In the genomic region with DNA sequence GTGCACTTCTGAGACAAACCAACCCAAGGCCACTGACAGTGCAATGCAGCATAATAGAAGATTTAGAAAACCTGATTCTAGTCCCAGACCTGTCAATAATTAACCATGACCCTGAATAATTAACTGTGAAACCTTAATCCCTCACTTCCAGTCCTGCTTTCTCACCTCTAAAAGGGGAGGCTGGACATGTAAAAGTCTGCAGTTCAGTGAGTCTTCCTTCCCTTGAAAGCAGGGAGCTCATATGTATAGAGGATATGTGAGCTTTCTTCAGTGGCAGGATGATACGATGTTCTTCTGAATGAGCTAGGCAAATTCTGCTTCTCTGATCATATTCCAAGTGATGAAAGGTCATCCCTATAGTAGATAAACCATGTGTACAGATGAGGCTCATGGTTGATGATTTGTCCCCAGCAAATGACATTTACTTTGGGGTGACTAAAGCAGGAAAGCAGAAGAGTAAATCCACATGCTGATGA, we compare ENCODE assay signal across 1 cellular context.
TF ChIP-seq lines count a peak whose summit lies in the region.

No MANE protein-coding gene starts in this region.

TF ChIP-seq in HepG2, 621 proteins besides CTCF, POLR2A, EP300 and RAD21 (continued from another document and continues in another):
- TF ChIP-seq, protein P1, sequence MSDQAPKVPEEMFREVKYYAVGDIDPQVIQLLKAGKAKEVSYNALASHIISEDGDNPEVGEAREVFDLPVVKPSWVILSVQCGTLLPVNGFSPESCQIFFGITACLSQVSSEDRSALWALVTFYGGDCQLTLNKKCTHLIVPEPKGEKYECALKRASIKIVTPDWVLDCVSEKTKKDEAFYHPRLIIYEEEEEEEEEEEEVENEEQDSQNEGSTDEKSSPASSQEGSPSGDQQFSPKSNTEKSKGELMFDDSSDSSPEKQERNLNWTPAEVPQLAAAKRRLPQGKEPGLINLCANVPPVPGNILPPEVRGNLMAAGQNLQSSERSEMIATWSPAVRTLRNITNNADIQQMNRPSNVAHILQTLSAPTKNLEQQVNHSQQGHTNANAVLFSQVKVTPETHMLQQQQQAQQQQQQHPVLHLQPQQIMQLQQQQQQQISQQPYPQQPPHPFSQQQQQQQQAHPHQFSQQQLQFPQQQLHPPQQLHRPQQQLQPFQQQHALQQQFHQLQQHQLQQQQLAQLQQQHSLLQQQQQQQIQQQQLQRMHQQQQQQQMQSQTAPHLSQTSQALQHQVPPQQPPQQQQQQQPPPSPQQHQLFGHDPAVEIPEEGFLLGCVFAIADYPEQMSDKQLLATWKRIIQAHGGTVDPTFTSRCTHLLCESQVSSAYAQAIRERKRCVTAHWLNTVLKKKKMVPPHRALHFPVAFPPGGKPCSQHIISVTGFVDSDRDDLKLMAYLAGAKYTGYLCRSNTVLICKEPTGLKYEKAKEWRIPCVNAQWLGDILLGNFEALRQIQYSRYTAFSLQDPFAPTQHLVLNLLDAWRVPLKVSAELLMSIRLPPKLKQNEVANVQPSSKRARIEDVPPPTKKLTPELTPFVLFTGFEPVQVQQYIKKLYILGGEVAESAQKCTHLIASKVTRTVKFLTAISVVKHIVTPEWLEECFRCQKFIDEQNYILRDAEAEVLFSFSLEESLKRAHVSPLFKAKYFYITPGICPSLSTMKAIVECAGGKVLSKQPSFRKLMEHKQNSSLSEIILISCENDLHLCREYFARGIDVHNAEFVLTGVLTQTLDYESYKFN (CRISPR knock-in tag; conservative IDR thresholded peaks at IDR 0.05): peak; percentile 48
- TF ChIP-seq, protein P2, sequence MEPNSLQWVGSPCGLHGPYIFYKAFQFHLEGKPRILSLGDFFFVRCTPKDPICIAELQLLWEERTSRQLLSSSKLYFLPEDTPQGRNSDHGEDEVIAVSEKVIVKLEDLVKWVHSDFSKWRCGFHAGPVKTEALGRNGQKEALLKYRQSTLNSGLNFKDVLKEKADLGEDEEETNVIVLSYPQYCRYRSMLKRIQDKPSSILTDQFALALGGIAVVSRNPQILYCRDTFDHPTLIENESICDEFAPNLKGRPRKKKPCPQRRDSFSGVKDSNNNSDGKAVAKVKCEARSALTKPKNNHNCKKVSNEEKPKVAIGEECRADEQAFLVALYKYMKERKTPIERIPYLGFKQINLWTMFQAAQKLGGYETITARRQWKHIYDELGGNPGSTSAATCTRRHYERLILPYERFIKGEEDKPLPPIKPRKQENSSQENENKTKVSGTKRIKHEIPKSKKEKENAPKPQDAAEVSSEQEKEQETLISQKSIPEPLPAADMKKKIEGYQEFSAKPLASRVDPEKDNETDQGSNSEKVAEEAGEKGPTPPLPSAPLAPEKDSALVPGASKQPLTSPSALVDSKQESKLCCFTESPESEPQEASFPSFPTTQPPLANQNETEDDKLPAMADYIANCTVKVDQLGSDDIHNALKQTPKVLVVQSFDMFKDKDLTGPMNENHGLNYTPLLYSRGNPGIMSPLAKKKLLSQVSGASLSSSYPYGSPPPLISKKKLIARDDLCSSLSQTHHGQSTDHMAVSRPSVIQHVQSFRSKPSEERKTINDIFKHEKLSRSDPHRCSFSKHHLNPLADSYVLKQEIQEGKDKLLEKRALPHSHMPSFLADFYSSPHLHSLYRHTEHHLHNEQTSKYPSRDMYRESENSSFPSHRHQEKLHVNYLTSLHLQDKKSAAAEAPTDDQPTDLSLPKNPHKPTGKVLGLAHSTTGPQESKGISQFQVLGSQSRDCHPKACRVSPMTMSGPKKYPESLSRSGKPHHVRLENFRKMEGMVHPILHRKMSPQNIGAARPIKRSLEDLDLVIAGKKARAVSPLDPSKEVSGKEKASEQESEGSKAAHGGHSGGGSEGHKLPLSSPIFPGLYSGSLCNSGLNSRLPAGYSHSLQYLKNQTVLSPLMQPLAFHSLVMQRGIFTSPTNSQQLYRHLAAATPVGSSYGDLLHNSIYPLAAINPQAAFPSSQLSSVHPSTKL (CRISPR knock-in tag; IDR thresholded peaks at IDR 0.05): peak; percentile 18; the same call in 1 of the 2 replicates
- TF ChIP-seq, protein P3, sequence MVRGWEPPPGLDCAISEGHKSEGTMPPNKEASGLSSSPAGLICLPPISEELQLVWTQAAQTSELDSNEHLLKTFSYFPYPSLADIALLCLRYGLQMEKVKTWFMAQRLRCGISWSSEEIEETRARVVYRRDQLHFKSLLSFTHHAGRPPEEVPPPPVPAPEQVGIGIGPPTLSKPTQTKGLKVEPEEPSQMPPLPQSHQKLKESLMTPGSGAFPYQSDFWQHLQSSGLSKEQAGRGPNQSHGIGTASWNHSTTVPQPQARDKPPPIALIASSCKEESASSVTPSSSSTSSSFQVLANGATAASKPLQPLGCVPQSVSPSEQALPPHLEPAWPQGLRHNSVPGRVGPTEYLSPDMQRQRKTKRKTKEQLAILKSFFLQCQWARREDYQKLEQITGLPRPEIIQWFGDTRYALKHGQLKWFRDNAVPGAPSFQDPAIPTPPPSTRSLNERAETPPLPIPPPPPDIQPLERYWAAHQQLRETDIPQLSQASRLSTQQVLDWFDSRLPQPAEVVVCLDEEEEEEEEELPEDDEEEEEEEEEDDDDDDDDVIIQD (CRISPR knock-in tag; IDR thresholded peaks at IDR 0.05; ENCODE audit: low read depth): peak; percentile 42; the same call in 1 of the 2 replicates
- TF ChIP-seq SOX13 (IDR thresholded peaks at IDR 0.05) (no peak), SOX13 (CRISPR knock-in tag; conservative IDR thresholded peaks at IDR 0.05 in 1 of 2, IDR thresholded peaks at IDR 0.05 in 1 of 2) (peak in 1 of 2 experiments; percentile 54; a peak in 1 of 4 replicates), GATAD2A (CRISPR knock-in tag; IDR thresholded peaks at IDR 0.05) (0 out of 2 replicates have a peak, but pooled peaks have one; percentile 48), NR2F6 (IDR thresholded peaks at IDR 0.05) (peak; percentile 88), NR2F6 (CRISPR knock-in tag; IDR thresholded peaks at IDR 0.05) (peak; percentile 55; the same call in 1 of the 2 replicates), ASH2L (IDR thresholded peaks at IDR 0.05; ENCODE audit: insufficient read length, low read depth, low read length) (peak; percentile 37), TARDBP (CRISPR knock-in tag; IDR thresholded peaks at IDR 0.05) (peak; percentile 33; the same call in 1 of the 2 replicates), MIXL1 (CRISPR knock-in tag; IDR thresholded peaks at IDR 0.05) (0 out of 2 replicates have a peak, but pooled peaks have one; percentile 32), PITX1 (CRISPR knock-in tag; IDR thresholded peaks at IDR 0.05) (peak; percentile 67), RARA (CRISPR knock-in tag; IDR thresholded peaks at IDR 0.05) (0 out of 2 replicates have a peak, but pooled peaks have one; percentile 20), TOE1 (CRISPR knock-in tag; IDR thresholded peaks at IDR 0.05) (no peak), TBX2 (CRISPR knock-in tag; IDR thresholded peaks at IDR 0.05; ENCODE audit: borderline replicate concordance) (peak; percentile 80), TBX3 (IDR thresholded peaks at IDR 0.05; ENCODE audit: borderline replicate concordance) (peak; percentile 35; the same call in 1 of the 2 replicates), ZMYM4 (CRISPR knock-in tag; IDR thresholded peaks at IDR 0.05) (peak; percentile 48; the same call in 1 of the 2 replicates), HNF4A (CRISPR knock-in tag; IDR thresholded peaks at IDR 0.05) (0 out of 2 replicates have a peak, but pooled peaks have one; percentile 27), KDM5A (IDR thresholded peaks at IDR 0.05; ENCODE audit: borderline replicate concordance, low read length) (no peak)
- TF ChIP-seq, protein P4, sequence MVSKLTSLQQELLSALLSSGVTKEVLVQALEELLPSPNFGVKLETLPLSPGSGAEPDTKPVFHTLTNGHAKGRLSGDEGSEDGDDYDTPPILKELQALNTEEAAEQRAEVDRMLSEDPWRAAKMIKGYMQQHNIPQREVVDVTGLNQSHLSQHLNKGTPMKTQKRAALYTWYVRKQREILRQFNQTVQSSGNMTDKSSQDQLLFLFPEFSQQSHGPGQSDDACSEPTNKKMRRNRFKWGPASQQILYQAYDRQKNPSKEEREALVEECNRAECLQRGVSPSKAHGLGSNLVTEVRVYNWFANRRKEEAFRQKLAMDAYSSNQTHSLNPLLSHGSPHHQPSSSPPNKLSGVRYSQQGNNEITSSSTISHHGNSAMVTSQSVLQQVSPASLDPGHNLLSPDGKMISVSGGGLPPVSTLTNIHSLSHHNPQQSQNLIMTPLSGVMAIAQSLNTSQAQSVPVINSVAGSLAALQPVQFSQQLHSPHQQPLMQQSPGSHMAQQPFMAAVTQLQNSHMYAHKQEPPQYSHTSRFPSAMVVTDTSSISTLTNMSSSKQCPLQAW (CRISPR knock-in tag; IDR thresholded peaks at IDR 0.05): peak; percentile 83
- TF ChIP-seq, protein P5, sequence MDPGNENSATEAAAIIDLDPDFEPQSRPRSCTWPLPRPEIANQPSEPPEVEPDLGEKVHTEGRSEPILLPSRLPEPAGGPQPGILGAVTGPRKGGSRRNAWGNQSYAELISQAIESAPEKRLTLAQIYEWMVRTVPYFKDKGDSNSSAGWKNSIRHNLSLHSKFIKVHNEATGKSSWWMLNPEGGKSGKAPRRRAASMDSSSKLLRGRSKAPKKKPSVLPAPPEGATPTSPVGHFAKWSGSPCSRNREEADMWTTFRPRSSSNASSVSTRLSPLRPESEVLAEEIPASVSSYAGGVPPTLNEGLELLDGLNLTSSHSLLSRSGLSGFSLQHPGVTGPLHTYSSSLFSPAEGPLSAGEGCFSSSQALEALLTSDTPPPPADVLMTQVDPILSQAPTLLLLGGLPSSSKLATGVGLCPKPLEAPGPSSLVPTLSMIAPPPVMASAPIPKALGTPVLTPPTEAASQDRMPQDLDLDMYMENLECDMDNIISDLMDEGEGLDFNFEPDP (CRISPR knock-in tag; conservative IDR thresholded peaks at IDR 0.05): no peak
- TF ChIP-seq, protein P6, sequence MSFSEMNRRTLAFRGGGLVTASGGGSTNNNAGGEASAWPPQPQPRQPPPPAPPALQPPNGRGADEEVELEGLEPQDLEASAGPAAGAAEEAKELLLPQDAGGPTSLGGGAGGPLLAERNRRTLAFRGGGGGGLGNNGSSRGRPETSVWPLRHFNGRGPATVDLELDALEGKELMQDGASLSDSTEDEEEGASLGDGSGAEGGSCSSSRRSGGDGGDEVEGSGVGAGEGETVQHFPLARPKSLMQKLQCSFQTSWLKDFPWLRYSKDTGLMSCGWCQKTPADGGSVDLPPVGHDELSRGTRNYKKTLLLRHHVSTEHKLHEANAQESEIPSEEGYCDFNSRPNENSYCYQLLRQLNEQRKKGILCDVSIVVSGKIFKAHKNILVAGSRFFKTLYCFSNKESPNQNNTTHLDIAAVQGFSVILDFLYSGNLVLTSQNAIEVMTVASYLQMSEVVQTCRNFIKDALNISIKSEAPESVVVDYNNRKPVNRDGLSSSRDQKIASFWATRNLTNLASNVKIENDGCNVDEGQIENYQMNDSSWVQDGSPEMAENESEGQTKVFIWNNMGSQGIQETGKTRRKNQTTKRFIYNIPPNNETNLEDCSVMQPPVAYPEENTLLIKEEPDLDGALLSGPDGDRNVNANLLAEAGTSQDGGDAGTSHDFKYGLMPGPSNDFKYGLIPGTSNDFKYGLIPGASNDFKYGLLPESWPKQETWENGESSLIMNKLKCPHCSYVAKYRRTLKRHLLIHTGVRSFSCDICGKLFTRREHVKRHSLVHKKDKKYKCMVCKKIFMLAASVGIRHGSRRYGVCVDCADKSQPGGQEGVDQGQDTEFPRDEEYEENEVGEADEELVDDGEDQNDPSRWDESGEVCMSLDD (CRISPR knock-in tag; IDR thresholded peaks at IDR 0.05; ENCODE audit: borderline replicate concordance): peak; percentile 75; the same call in 1 of the 2 replicates
- TF ChIP-seq, protein P7, sequence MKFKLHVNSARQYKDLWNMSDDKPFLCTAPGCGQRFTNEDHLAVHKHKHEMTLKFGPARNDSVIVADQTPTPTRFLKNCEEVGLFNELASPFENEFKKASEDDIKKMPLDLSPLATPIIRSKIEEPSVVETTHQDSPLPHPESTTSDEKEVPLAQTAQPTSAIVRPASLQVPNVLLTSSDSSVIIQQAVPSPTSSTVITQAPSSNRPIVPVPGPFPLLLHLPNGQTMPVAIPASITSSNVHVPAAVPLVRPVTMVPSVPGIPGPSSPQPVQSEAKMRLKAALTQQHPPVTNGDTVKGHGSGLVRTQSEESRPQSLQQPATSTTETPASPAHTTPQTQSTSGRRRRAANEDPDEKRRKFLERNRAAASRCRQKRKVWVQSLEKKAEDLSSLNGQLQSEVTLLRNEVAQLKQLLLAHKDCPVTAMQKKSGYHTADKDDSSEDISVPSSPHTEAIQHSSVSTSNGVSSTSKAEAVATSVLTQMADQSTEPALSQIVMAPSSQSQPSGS (CRISPR knock-in tag; IDR thresholded peaks at IDR 0.05): 0 out of 2 replicates have a peak, but pooled peaks have one; percentile 12
- TF ChIP-seq, protein P8, sequence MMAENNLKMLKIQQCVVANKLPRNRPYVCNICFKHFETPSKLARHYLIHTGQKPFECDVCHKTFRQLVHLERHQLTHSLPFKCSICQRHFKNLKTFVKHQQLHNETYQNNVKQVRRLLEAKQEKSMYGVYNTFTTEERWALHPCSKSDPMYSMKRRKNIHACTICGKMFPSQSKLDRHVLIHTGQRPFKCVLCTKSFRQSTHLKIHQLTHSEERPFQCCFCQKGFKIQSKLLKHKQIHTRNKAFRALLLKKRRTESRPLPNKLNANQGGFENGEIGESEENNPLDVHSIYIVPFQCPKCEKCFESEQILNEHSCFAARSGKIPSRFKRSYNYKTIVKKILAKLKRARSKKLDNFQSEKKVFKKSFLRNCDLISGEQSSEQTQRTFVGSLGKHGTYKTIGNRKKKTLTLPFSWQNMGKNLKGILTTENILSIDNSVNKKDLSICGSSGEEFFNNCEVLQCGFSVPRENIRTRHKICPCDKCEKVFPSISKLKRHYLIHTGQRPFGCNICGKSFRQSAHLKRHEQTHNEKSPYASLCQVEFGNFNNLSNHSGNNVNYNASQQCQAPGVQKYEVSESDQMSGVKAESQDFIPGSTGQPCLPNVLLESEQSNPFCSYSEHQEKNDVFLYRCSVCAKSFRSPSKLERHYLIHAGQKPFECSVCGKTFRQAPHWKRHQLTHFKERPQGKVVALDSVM (CRISPR knock-in tag; IDR thresholded peaks at IDR 0.05): peak; percentile 22; the same call in 1 of the 2 replicates
